Comparison of ENCODE assay signal across 8 cellular contexts in the genomic region with DNA sequence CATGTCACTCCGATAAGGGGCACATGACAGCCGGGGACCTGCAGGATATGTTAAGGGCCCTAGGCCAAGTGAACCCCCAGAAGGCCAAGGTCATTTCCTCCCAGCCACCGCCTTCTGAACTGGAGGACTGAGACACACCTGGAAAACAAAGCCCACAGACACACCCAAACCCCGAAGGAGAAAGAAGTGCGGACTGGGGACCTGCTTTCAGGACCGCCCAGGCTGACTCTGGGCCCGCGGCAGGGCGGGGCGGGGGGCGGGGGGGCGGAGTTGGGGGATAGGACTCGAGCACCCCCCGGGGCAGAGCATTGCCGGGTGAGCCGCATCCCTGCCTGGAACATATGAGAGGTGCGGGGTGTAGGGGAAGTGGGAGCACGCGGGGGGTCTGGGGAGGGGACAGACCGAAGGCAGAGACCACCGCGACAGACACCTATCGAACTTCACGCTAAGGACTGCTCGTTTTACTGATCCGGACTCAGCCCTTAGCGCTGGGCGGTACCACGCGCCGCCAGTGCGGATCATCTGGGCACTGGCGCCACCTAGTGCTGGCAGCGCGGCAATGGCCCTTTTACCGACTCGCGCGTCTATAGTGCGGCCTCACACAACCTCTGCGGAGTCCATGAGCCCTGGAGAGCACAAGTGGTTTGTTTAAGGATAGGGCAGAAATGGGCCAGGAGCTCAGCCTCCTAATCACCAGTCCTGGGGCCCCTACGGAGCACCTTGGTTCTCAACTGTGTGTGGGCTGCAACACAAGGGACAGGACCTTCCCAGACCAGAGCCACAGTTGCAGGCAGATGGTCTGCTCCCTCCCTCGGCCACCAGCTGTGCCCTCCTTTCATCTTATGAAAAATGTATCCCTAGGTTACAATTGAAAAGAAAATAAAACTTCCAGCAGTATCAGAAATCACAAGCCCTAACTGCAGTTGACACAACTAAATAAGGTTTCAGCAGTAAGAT.
DNase-seq lines count a peak whose midpoint lies in the region; ATAC-seq and TF ChIP-seq lines count a peak whose summit lies in the region.

No MANE protein-coding gene starts in this region.

- intact Hi-C loops in Right ventricle myocardium inferior (cut with DNase I): loop anchor here (5.0 to 10.0 kb wide), 2 partner anchors 350 to 463 kb away; no protein-coding TSS in a partner anchor
- intact Hi-C loops in tibial artery (cut with DNase I; ENCODE audit: low total_unique reads): no loop called here

- H3K27ac ChIP-seq in parathyroid adenoma (no peak overlapping the region), tibial artery (no peak overlapping the region)

- H3K4me1 ChIP-seq in parathyroid adenoma (no peaks in the 10 kb centered on the region), tibial artery (peaks cover 0 to 7% (median 5%) of the 10 kb centered on the region in 4 donors)

- TF ChIP-seq CTCF in parathyroid adenoma (IDR thresholded peaks at IDR 0.05) (peak; percentile 90), tibial artery (IDR thresholded peaks at IDR 0.05) (peak; percentile 86 to 91)

- H3K4me3 ChIP-seq in parathyroid adenoma (ENCODE audit: low read depth, low read length) (no peak overlapping the region), tibial artery (peak overlapping the region; percentile 34 to 53)

- H3K9ac ChIP-seq in parathyroid adenoma: no peak overlapping the region

- no peak overlapping the region for H3K27ac Mint-ChIP-seq in activated naive CD4-positive, alpha-beta T cell treated with anti-CD3 and anti-CD28 coated beads, Interleukin-2, amount 50 U/mL, for 24 hours

- H3K27me3 ChIP-seq in parathyroid adenoma (ENCODE audit: control insufficient read depth, insufficient read depth, low read length) (no peaks in the 10 kb centered on the region), tibial artery (peaks cover 0 to 4% of the 10 kb centered on the region in 2 donors)

- H3K4me3 Mint-ChIP-seq in activated naive CD4-positive, alpha-beta T cell treated with anti-CD3 and anti-CD28 coated beads, Interleukin-2, amount 50 U/mL, for 24 hours: peak overlapping the region; percentile 79

- DNase-seq in GM04503 (ENCODE audit: low read depth): peak; percentile 9
- peak; percentile 49 for DNase-seq in HCEC 1CT
- DNase-seq in M059J (ENCODE audit: low read depth): peak; percentile 49
- DNase-seq in SK-N-DZ (ENCODE audit: low spot score): peak; percentile 75
- peak; percentile 92 for DNase-seq in Right ventricle myocardium inferior (ENCODE audit: missing footprints)
- DNase-seq in tibial artery: peak; percentile 66 to 82

- H3K79me2 ChIP-seq in parathyroid adenoma: no peaks in the 10 kb centered on the region

- no peaks in the 10 kb centered on the region for H3K9me3 Mint-ChIP-seq in activated naive CD4-positive, alpha-beta T cell treated with anti-CD3 and anti-CD28 coated beads, Interleukin-2, amount 50 U/mL, for 24 hours

- H3K36me3 Mint-ChIP-seq in activated naive CD4-positive, alpha-beta T cell treated with anti-CD3 and anti-CD28 coated beads, Interleukin-2, amount 50 U/mL, for 24 hours: no peaks in the 10 kb centered on the region

- ATAC-seq in Right ventricle myocardium inferior: peak; percentile 98

- H3K4me1 Mint-ChIP-seq in activated naive CD4-positive, alpha-beta T cell treated with anti-CD3 and anti-CD28 coated beads, Interleukin-2, amount 50 U/mL, for 24 hours: no peaks in the 10 kb centered on the region

- peaks cover 5% of the 10 kb centered on the region for H3K27me3 Mint-ChIP-seq in activated naive CD4-positive, alpha-beta T cell treated with anti-CD3 and anti-CD28 coated beads, Interleukin-2, amount 50 U/mL, for 24 hours

- H3K36me3 ChIP-seq in parathyroid adenoma (ENCODE audit: control insufficient read depth, insufficient read depth, low read length) (no peaks in the 10 kb centered on the region), tibial artery (no peaks in the 10 kb centered on the region)

- H3K9me3 ChIP-seq in parathyroid adenoma (ENCODE audit: control insufficient read depth, low read length) (no peaks in the 10 kb centered on the region), tibial artery (no peaks in the 10 kb centered on the region)

- H3K4me2 ChIP-seq in parathyroid adenoma (ENCODE audit: low read length): peak overlapping the region; percentile 78

- H2AFZ ChIP-seq in parathyroid adenoma: peak overlapping the region; percentile 71

Comparison
In these comparisons a context has a peak if more than half of its experiments do, and no peak if none do; other contexts are left out.
1. DNase-seq: peak in every context shown above with its lines; median percentile 92 in Right ventricle myocardium inferior; 75 in SK-N-DZ; 74 in tibial artery; 49 in HCEC 1CT; 49 in M059J; 9 in GM04503.